ENCODE assay signal across 8 cellular contexts in the genomic region with DNA sequence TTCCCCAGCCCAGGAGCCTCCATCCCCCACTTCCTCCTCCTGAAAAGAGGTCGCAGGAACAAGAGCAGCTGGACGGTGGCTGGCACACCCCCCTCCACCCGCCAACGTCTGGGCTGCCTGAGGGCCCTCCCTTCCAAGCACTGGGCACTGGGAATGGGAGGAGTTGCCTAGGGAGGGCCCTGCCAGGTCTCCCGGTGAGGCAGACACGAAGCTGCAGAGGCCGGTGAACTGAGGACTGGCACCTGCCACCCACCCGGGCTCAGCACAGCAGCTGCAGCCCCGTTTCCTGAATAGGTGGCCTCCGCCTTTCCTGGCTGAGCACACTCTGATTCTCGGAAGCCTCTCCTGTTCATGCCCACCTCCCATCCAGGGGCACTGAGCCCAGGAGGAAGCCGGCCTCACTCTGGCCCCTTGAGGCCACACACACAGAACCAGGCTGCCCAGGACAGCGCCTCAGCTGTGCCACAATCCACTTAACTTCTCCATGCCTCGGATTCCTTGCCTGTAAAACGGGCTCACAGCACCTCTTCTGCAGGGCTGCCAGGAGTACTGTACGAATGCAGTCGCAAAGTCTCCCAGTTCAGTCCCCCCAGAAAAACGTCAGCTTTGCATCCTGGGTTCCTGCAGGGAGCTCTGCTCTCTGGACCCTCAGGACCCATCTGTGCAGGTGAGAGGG. TPM values are rescaled to one million over a fixed set of nuclear protein-coding genes. Genes with fewer than 3 reads are reported as not detected.
DNase-seq lines count a peak whose midpoint lies in the region; ATAC-seq and TF ChIP-seq lines count a peak whose summit lies in the region.

No MANE protein-coding gene starts in this region.

- H3K9ac ChIP-seq in HUES6 (ENCODE audit: low read length), result no peak overlapping the region

- H3K36me3 ChIP-seq in HUES6 (ENCODE audit: control insufficient read depth, insufficient read depth, low read length) (peaks cover 5% of the 10 kb centered on the region), lower lobe of right lung (peaks cover 3% of the 10 kb centered on the region), vagina (peaks cover 0 to 3% of the 10 kb centered on the region in 2 donors)

- H3K27ac ChIP-seq in AG04450 (ENCODE audit: low read depth, low read length) (no peak overlapping the region), HUES6 (ENCODE audit: low read depth, low read length) (no peak overlapping the region), lower lobe of right lung (peak overlapping the region; percentile 78), vagina (no peak overlapping the region)

- in situ Hi-C loops in astrocyte of the spinal cord (cut with HindIII; ENCODE audit: low sequenced_read_pairs), result loop anchor here (25.0 kb wide), 1 partner anchor 107 kb away; a partner anchor contains a TSS

- TF ChIP-seq CTCF in AG04450 (IDR thresholded peaks at IDR 0.05; ENCODE audit: low read depth, low read length) (no peak), astrocyte of the spinal cord (IDR thresholded peaks at IDR 0.05; ENCODE audit: low read depth, low read length) (no peak), lower lobe of right lung (IDR thresholded peaks at IDR 0.05) (no peak), vagina (IDR thresholded peaks at IDR 0.05) (no peak)

- CTCF ChIA-PET in AG04450 (lab: Charles Lee), result interaction anchor here (1.9 to 2.3 kb wide), 2 partner anchors 10 to 15 kb away, joined by 9 to 13 read pairs; no protein-coding TSS in a partner anchor

- peaks cover 6% of the 10 kb centered on the region; the same call in 1 of the 2 replicates for H3K4me1 ChIP-seq in HUES6 (ENCODE audit: control insufficient read depth, insufficient read depth, low read length)
- peaks cover 45% of the 10 kb centered on the region for H3K4me1 ChIP-seq in lower lobe of right lung
- H3K4me1 ChIP-seq in vagina, result peaks cover 36% of the 10 kb centered on the region

- TF ChIP-seq POLR2A in vagina (IDR thresholded peaks at IDR 0.05), result no peak

- H3K9me3 ChIP-seq in AG04450 (ENCODE audit: control insufficient read depth, insufficient read depth, low read length) (no peaks in the 10 kb centered on the region; the same call in 1 of the 2 replicates), HUES6 (ENCODE audit: control insufficient read depth, insufficient read depth, low read depth, low read length) (no peaks in the 10 kb centered on the region), lower lobe of right lung (no peaks in the 10 kb centered on the region), vagina (no peaks in the 10 kb centered on the region)

- intact Hi-C loops in lower lobe of right lung (cut with DNase I), result no loop called here
- intact Hi-C loops in vagina (cut with DNase I), result no loop called here

- DNase-seq in AG04450 (ENCODE audit: low read depth, low spot score) (no peak), astrocyte of the spinal cord (ENCODE audit: low read depth, low spot score) (no peak), lower lobe of right lung (no peak), vagina (ENCODE audit: extremely low spot score in 2 of 2) (no peak)

- peak in 1 of 2 donors; percentile 21 for ATAC-seq in lower lobe of right lung
- no peak for ATAC-seq in GM19351 (IDR thresholded peaks at IDR 0.05; ENCODE audit: unreplicated experiment)
- ATAC-seq in GM18520 (IDR thresholded peaks at IDR 0.05; ENCODE audit: unreplicated experiment), result no peak
- no peak for ATAC-seq in HG03175 (IDR thresholded peaks at IDR 0.05; ENCODE audit: unreplicated experiment)

- H3K27me3 ChIP-seq in AG04450 (ENCODE audit: control insufficient read depth, insufficient read depth, low read length), result peaks cover 15% of the 10 kb centered on the region
- peaks cover 63% of the 10 kb centered on the region for H3K27me3 ChIP-seq in HUES6 (ENCODE audit: control insufficient read depth, insufficient read depth, low read length)
- H3K27me3 ChIP-seq in lower lobe of right lung (ENCODE audit: low read depth), result peaks cover 61% of the 10 kb centered on the region
- H3K27me3 ChIP-seq in vagina, result no peaks in the 10 kb centered on the region

- H3K4me3 ChIP-seq in AG04450 (ENCODE audit: low read depth, low read length), result peak overlapping the region; percentile 68
- H3K4me3 ChIP-seq in HUES6 (ENCODE audit: low read depth, low read length), result peak overlapping the region; percentile 78
- peak overlapping the region; percentile 45 for H3K4me3 ChIP-seq in astrocyte of the spinal cord (ENCODE audit: low read depth, low read length)
- H3K4me3 ChIP-seq in lower lobe of right lung, result peak overlapping the region; percentile 67
- H3K4me3 ChIP-seq in vagina, result peak overlapping the region; percentile 48 to 63

- POLR2A ChIA-PET in AG04450 (lab: Yijun Ruan, JAX), result interaction anchor here (0.8 kb wide), 1 partner anchor 196 kb away, joined by 3 read pairs; a partner anchor contains a TSS

RNA-seq across cellular contexts. Expression of a gene that starts 1.3 kb away (rescaled TPM):
- 8.9 and 16.5 TPM in 2 replicates for polyA plus RNA-seq in AG04450 (2011; rRNA removed)
- 4.8 TPM in 2 replicates for polyA minus RNA-seq in AG04450 (2011; rRNA and poly(A)+ RNA removed)
- 124 TPM for total RNA-seq in lower lobe of right lung
- 67.5 TPM for total RNA-seq in vagina

RNA-seq across cellular contexts. Expression of a gene that starts 9.2 kb away (rescaled TPM):
- polyA plus RNA-seq in AG04450 (2011; rRNA removed), result not detected in 2 replicates
- not detected in 2 replicates for polyA minus RNA-seq in AG04450 (2011; rRNA and poly(A)+ RNA removed)
- 0.62 TPM for total RNA-seq in lower lobe of right lung
- total RNA-seq in vagina, result 4.9 TPM

RNA-seq across cellular contexts. Expression of a gene that starts 12.8 kb away (rescaled TPM):
- not detected in 2 replicates for polyA plus RNA-seq in AG04450 (2011; rRNA removed)
- polyA minus RNA-seq in AG04450 (2011; rRNA and poly(A)+ RNA removed), result not detected in 2 replicates
- 1.1 TPM for total RNA-seq in lower lobe of right lung
- not detected for total RNA-seq in vagina

RNA-seq across cellular contexts. Expression of a gene that starts 16.6 kb away (rescaled TPM):
- 4.7 and 8.8 TPM in 2 replicates for polyA plus RNA-seq in AG04450 (2011; rRNA removed)
- 9.0 and 17.7 TPM in 2 replicates for polyA minus RNA-seq in AG04450 (2011; rRNA and poly(A)+ RNA removed)
- total RNA-seq in lower lobe of right lung (45.0 TPM), vagina (44.0 TPM)

RNA-seq across cellular contexts. Expression of a gene that starts 25.7 kb away (rescaled TPM):
- 1.5 and 1.8 TPM in 2 replicates for polyA plus RNA-seq in AG04450 (2011; rRNA removed)
- polyA minus RNA-seq in AG04450 (2011; rRNA and poly(A)+ RNA removed), result 0.91 and 1.1 TPM in 2 replicates
- total RNA-seq in lower lobe of right lung (0.86 TPM), vagina (2.7 TPM)
